ENCODE assay signal across 8 cellular contexts in genomic region chrX:118496763-118497079, GRCh38. TPM values are rescaled to one million over a fixed set of nuclear protein-coding genes. Genes with fewer than 3 reads are reported as not detected.
DNase-seq lines count a peak whose midpoint lies in the region; ATAC-seq and TF ChIP-seq lines count a peak whose summit lies in the region.

No MANE protein-coding gene starts in this region.

- H3K9me3 ChIP-seq in muscle layer of duodenum (ENCODE audit: control insufficient read depth in 1 of 2, low read length in 2 of 2): no peaks in the 10 kb centered on the region

- no peak for DNase-seq in AG10803 (ENCODE audit: low read depth)
- DNase-seq in Jurkat, Clone E6-1 (ENCODE audit: low read depth, low spot score): no peak
- peak; percentile 1 for DNase-seq in cerebellum (ENCODE audit: low spot score)
- no peak for DNase-seq in NCI-H446 treated with DMSO at 0.1 percent for 48 hours (lab: John Stamatoyannopoulos, UW)
- DNase-seq in LoVo (ENCODE audit: low spot score): no peak
- no peak for DNase-seq in NCI-H524 (lab: John Stamatoyannopoulos, UW)

- peak overlapping the region; percentile 75 for H3K4me3 ChIP-seq in AG10803 (ENCODE audit: low read length)
- H3K4me3 ChIP-seq in Jurkat, Clone E6-1 (ENCODE audit: low read length): peak overlapping the region; percentile 70
- peak overlapping the region; percentile 75 to 77 for H3K4me3 ChIP-seq in muscle layer of duodenum (ENCODE audit: low read depth in 1 of 2, low read length in 2 of 2)

- no peaks in the 10 kb centered on the region for H3K36me3 ChIP-seq in muscle layer of duodenum (ENCODE audit: control insufficient read depth in 1 of 2, insufficient read depth in 2 of 2, low read length in 2 of 2)

- no peak for TF ChIP-seq CTCF in AG10803 (conservative IDR thresholded peaks at IDR 0.05; ENCODE audit: low read length)

- ATAC-seq in GM19395 (IDR thresholded peaks at IDR 0.05; ENCODE audit: unreplicated experiment): peak; percentile 7

- H3K4me1 ChIP-seq in muscle layer of duodenum (ENCODE audit: control insufficient read depth in 1 of 2, insufficient read depth in 2 of 2, low read length in 2 of 2): peaks cover 0 to 8% of the 10 kb centered on the region in 2 donors

- H3K27me3 ChIP-seq in muscle layer of duodenum (ENCODE audit: low read depth, low read length): no peaks in the 10 kb centered on the region

- peak overlapping the region; percentile 19 for H3K27ac ChIP-seq in muscle layer of duodenum (ENCODE audit: low read length)

RNA-seq across cellular contexts. Expression of gene DOCK11, which starts 1.1 kb away (rescaled TPM):
- 14.4 TPM for polyA plus RNA-seq in Jurkat, Clone E6-1 (2012; ENCODE audit: insufficient read depth, insufficient read length)
- total RNA-seq in cerebellum: 40.2 TPM
